ENCODE assay signal across 13 cellular contexts in the genomic region with DNA sequence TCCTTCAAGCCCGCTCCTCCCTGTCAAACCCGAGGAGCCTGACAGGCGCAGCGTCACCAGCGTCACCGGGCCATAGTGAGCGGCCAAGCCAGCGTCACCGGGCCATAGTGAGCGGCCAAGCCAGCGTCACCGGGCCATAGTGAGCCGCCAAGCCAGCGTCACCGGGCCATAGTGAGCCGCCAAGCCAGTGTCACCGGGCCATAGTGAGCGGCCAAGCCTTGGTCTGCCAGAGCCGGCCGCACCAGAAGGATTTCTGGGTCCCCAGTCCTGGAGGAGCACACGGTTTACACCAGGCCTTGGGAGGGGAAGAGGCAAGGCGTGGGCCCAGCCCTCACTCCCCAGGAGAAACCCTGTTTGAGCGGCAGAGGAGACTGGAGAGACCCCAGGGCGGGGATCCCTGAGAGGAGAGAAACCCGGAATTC. TPM values are rescaled to one million over a fixed set of nuclear protein-coding genes. Genes with fewer than 3 reads are reported as not detected.
DNase-seq lines count a peak whose midpoint lies in the region; ATAC-seq, FAIRE-seq and TF ChIP-seq lines count a peak whose summit lies in the region.
"Had no signal": no experiment of that assay in that cellular context is flagged by ENCODE, and none has a peak within 500 bp of the region (broad histone marks: within the 10 kb centered on the region; RNA-seq: fewer than 3 reads in every experiment).

No MANE protein-coding gene starts in this region.

- no peaks in the 10 kb centered on the region for H3K9me3 ChIP-seq in breast epithelium
- H3K9me3 ChIP-seq in heart left ventricle = no peaks in the 10 kb centered on the region
- H3K9me3 ChIP-seq in pancreas = no peaks in the 10 kb centered on the region
- no peaks in the 10 kb centered on the region for H3K9me3 ChIP-seq in vagina
- no peaks in the 10 kb centered on the region for H3K9me3 ChIP-seq in neural progenitor cell (ENCODE audit: low read depth)

- intact Hi-C loops in breast epithelium (cut with DNase I; ENCODE audit: low total_unique reads) = no loop called here
- intact Hi-C loops in MCF 10A (cut with micrococcal nuclease) = no loop called here
- intact Hi-C loops in heart left ventricle (cut with DNase I) = loop anchor here in 4 of 10 donors (2.0 kb wide), 2 partner anchors 40 to 74 kb away; a partner anchor contains a TSS
- intact Hi-C loops in pancreas (cut with DNase I) = no loop called here
- intact Hi-C loops in vagina (cut with DNase I) = no loop called here

- no peak overlapping the region for H2AFZ ChIP-seq in neural progenitor cell (replicated peaks)

- H3K79me2 ChIP-seq in neural progenitor cell (ENCODE audit: low read depth) = no peaks in the 10 kb centered on the region

- H3K4me1 Mint-ChIP-seq in MCF 10A (ENCODE audit: insufficient read depth, unreplicated experiment) = peaks cover 29% of the 10 kb centered on the region
- peaks cover 55% of the 10 kb centered on the region for H3K4me1 Mint-ChIP-seq in neural progenitor cell

- H3K27ac ChIP-seq in breast epithelium (peak overlapping the region; percentile 93 to 97), heart left ventricle (peak overlapping the region; percentile 87 to 99 (median 94)), pancreas (peak overlapping the region; percentile 85 to 90 (median 88)), vagina (peak overlapping the region; percentile 98), neural progenitor cell (no peak overlapping the region)

- H3K4me3 ChIP-seq in breast epithelium = peak overlapping the region in 1 of 3 donors; percentile 50
- H3K4me3 ChIP-seq in heart left ventricle = no peak overlapping the region
- H3K4me3 ChIP-seq in pancreas = no peak overlapping the region
- no peak overlapping the region for H3K4me3 ChIP-seq in vagina
- H3K4me3 ChIP-seq in neural progenitor cell = no peak overlapping the region

- no peaks in the 10 kb centered on the region for H3K36me3 ChIP-seq in breast epithelium
- H3K36me3 ChIP-seq in heart left ventricle = no peaks in the 10 kb centered on the region
- H3K36me3 ChIP-seq in pancreas = no peaks in the 10 kb centered on the region
- no peaks in the 10 kb centered on the region for H3K36me3 ChIP-seq in vagina
- no peaks in the 10 kb centered on the region for H3K36me3 ChIP-seq in neural progenitor cell

- no peak overlapping the region for H3K9ac ChIP-seq in neural progenitor cell

- H3K36me3 Mint-ChIP-seq in MCF 10A (ENCODE audit: insufficient read depth, unreplicated experiment) (no peaks in the 10 kb centered on the region), neural progenitor cell (no peaks in the 10 kb centered on the region)
- H3K36me3 Mint-ChIP-seq: naive B cell had no signal

- POLR2A ChIA-PET in MCF 10A (lab: Yijun Ruan, JAX) = interaction anchor here (0.6 to 2.1 kb wide), 2 partner anchors 16 to 75 kb away, joined by 3 to 6 read pairs; no protein-coding TSS in a partner anchor

- DNase-seq in breast epithelium (ENCODE audit: low spot score in 2 of 2) = no peak
- no peak for DNase-seq in MCF 10A (ENCODE audit: unreplicated experiment)
- DNase-seq in heart left ventricle = peak in 2 of 5 donors; percentile 35 to 62
- DNase-seq in pancreas = peak in 2 of 6 donors; percentile 44 to 59
- no peak for DNase-seq in vagina (ENCODE audit: extremely low spot score in 2 of 2)
- no peak for DNase-seq in SHP77 (lab: John Stamatoyannopoulos, UW)
- DNase-seq in neural progenitor cell (ENCODE audit: low spot score) = no peak
- DNase-seq: activated CD8-positive, alpha-beta memory T cell treated with anti-CD3 and anti-CD28 coated beads, Interleukin-2, amount 50 U/mL, for 48 hours; naive B cell; NCI-H2227 treated with DMSO at 0.1 percent for 48 hours; stimulated activated CD4-positive, alpha-beta T cell treated with anti-CD3 and anti-CD28 coated beads, Interleukin-1b, Interleukin-23, amount 100 ng/mL, for 48 hours; stimulated activated naive CD4-positive, alpha-beta T cell treated with Interleukin-2 at 50 U/mL for 16 hours had no signal

- H3K4me2 ChIP-seq in neural progenitor cell = no peak overlapping the region

- H3K27me3 Mint-ChIP-seq in MCF 10A (ENCODE audit: insufficient read depth, unreplicated experiment) (no peaks in the 10 kb centered on the region), neural progenitor cell (ENCODE audit: insufficient read depth, low read depth) (peaks cover 17% of the 10 kb centered on the region)

- no peak for FAIRE-seq in pancreas (lab: Jason Lieb, UNC)

- H3K4me1 ChIP-seq in breast epithelium (peaks cover 4 to 6% of the 10 kb centered on the region in 2 donors), heart left ventricle (peaks cover 2 to 52% (median 38%) of the 10 kb centered on the region in 12 donors), pancreas (peaks cover 0 to 3% (median 0%) of the 10 kb centered on the region in 3 donors), vagina (peaks cover 51% of the 10 kb centered on the region), neural progenitor cell (peaks cover 54% of the 10 kb centered on the region)

- H3K27me3 ChIP-seq in breast epithelium (no peaks in the 10 kb centered on the region), heart left ventricle (no peaks in the 10 kb centered on the region), pancreas (no peaks in the 10 kb centered on the region), vagina (no peaks in the 10 kb centered on the region), neural progenitor cell (no peaks in the 10 kb centered on the region)

- CTCF ChIA-PET in MCF 10A (lab: Yijun Ruan, JAX) = no interaction called here

- no peak for TF ChIP-seq POLR2A in breast epithelium (IDR thresholded peaks at IDR 0.05)
- TF ChIP-seq POLR2A in heart left ventricle (IDR thresholded peaks at IDR 0.05) = no peak
- no peak for TF ChIP-seq POLR2A in vagina (IDR thresholded peaks at IDR 0.05)

- peaks cover 26% of the 10 kb centered on the region for H3F3A ChIP-seq in neural progenitor cell (ENCODE audit: low read depth)

- ATAC-seq in heart left ventricle (no peak), pancreas (no peak), GM18858 (IDR thresholded peaks at IDR 0.05; ENCODE audit: unreplicated experiment) (no peak)

- BruUV-seq in MCF 10A (replicated peaks; lab: Mats Ljungman, UMichigan) = no TSS peak

- H3K27ac Mint-ChIP-seq in MCF 10A (ENCODE audit: low read depth, unreplicated experiment) (no peak overlapping the region), neural progenitor cell (no peak overlapping the region)
- H3K27ac Mint-ChIP-seq: naive B cell had no signal

- H4K20me1 ChIP-seq in neural progenitor cell (ENCODE audit: low read depth) = no peaks in the 10 kb centered on the region

- no peaks in the 10 kb centered on the region for H3K9me3 Mint-ChIP-seq in MCF 10A (ENCODE audit: unreplicated experiment)
- no peaks in the 10 kb centered on the region for H3K9me3 Mint-ChIP-seq in neural progenitor cell
- H3K9me3 Mint-ChIP-seq: naive B cell had no signal

- 88 to 93% (median 90%) methylated on average over 19 to 25 of the region's 25 CpGs for WGBS in heart left ventricle, 4 donors
- WGBS in pancreas, 2 donors = 69 to 82% methylated on average over 25 of the region's 25 CpGs

- no peak overlapping the region for H3K4me3 Mint-ChIP-seq in MCF 10A (ENCODE audit: unreplicated experiment)
- no peak overlapping the region for H3K4me3 Mint-ChIP-seq in neural progenitor cell
- H3K4me3 Mint-ChIP-seq: naive B cell had no signal

- no peak for TF ChIP-seq CTCF in breast epithelium (IDR thresholded peaks at IDR 0.05)
- no peak for TF ChIP-seq CTCF in MCF 10A (IDR thresholded peaks at IDR 0.05; ENCODE audit: unreplicated experiment)
- no peak for TF ChIP-seq CTCF in heart left ventricle (IDR thresholded peaks at IDR 0.05)
- no peak for TF ChIP-seq CTCF in pancreas (IDR thresholded peaks at IDR 0.05)
- TF ChIP-seq CTCF in vagina (IDR thresholded peaks at IDR 0.05) = no peak
- TF ChIP-seq CTCF in neural progenitor cell (IDR thresholded peaks at IDR 0.05) = no peak

RNA-seq across cellular contexts. Expression of a gene that starts 39.8 kb away (rescaled TPM):
- 10 to 100 TPM; 48.3 to 62.9 (median 55.8) TPM for total RNA-seq in breast epithelium
- 2.1 and 3.4 TPM in 2 replicates for total RNA-seq in MCF 10A (2022)
- total RNA-seq in heart left ventricle = 100 to 1,000 TPM in 2 of 9 donors, 10 to 100 TPM in 7; 31.7 to 109 (median 59.0) TPM
- 10 to 100 TPM; 38.9 to 65.6 TPM for polyA plus RNA-seq in heart left ventricle
- total RNA-seq in pancreas = 10 to 100 TPM; 38.7 to 93.0 (median 62.4) TPM
- polyA plus RNA-seq in pancreas = 100 to 1,000 TPM; 285 to 301 TPM
- total RNA-seq in vagina = 86.7 TPM
- total RNA-seq in neural progenitor cell (ENCODE audit: low replicate concordance) = 52.6 and 291 TPM in 2 replicates
